16 cellular contexts compared by ENCODE assay signal in genomic region chr11:16750417-16750816, GRCh38. TPM values are rescaled to one million over a fixed set of nuclear protein-coding genes. Genes with fewer than 3 reads are reported as not detected.
A peak's percentile ranks its signal among the peaks of the same experiment; 100 is the strongest.
DNase-seq lines count a peak whose midpoint lies in the region; ATAC-seq lines count a peak whose summit lies in the region.
"Had no signal": no experiment of that assay in that cellular context is flagged by ENCODE, and none has a peak within 500 bp of the region (broad histone marks: within the 10 kb centered on the region; RNA-seq: fewer than 3 reads in every experiment).

No MANE protein-coding gene starts in this region.

- CTCF ChIA-PET in activated naive CD4-positive, alpha-beta T cell treated with anti-CD3 and anti-CD28 coated beads for 36 hours (lab: Charles Lee) = interaction anchor here (0.6 to 0.9 kb wide), 2 partner anchors 12 to 778 kb away, joined by 3 read pairs; partner anchors contain the start of gene C11orf58
- CTCF ChIA-PET in activated naive CD4-positive, alpha-beta T cell treated with anti-CD3 and anti-CD28 coated beads, Interleukin-2, amount 10 ng/mL, durations not matched to agents 7 days and 5 days (lab: Charles Lee) = interaction anchor here (1.0 to 1.5 kb wide), 4 partner anchors 11 to 38 kb away, joined by 3 to 5 read pairs (median 3); no protein-coding TSS in a partner anchor

- peaks cover 33% of the 10 kb centered on the region for H3K4me1 Mint-ChIP-seq in activated naive CD4-positive, alpha-beta T cell treated with anti-CD3 and anti-CD28 coated beads for 36 hours (ENCODE audit: low read depth)
- H3K4me1 Mint-ChIP-seq in activated naive CD4-positive, alpha-beta T cell treated with anti-CD3 and anti-CD28 coated beads, Interleukin-2, amount 10 ng/mL, durations not matched to agents 7 days and 5 days = peaks cover 7% of the 10 kb centered on the region
- peaks cover 34% of the 10 kb centered on the region for H3K4me1 Mint-ChIP-seq in stimulated activated effector memory CD8-positive, alpha-beta T cell treated with anti-CD3 and anti-CD28 coated beads, Interleukin-12 subunit alpha, Interleukin-12 subunit beta, amount 100 ng/mL, for 72 hours

- no peak for DNase-seq in activated naive CD4-positive, alpha-beta T cell treated with anti-CD3 and anti-CD28 coated beads for 36 hours
- DNase-seq in activated naive CD4-positive, alpha-beta T cell treated with anti-CD3 and anti-CD28 coated beads, Interleukin-2, amount 10 ng/mL, durations not matched to agents 7 days and 5 days = no peak
- DNase-seq in NCI-H82 (lab: John Stamatoyannopoulos, UW) (peak; percentile 63), SKM-1 treated with dmso at 0.1 percent for 144 hours (lab: John Stamatoyannopoulos, UW; ENCODE audit: unreplicated experiment) (no peak), posterior vena cava (ENCODE audit: low spot score) (no peak), KBM-7 (no peak)
- no peak for DNase-seq in stimulated activated effector memory CD8-positive, alpha-beta T cell treated with anti-CD3 and anti-CD28 coated beads, Interleukin-12 subunit alpha, Interleukin-12 subunit beta, amount 100 ng/mL, for 72 hours (ENCODE audit: low spot score in 2 of 2)
- DNase-seq: activated CD8-positive, alpha-beta memory T cell treated with anti-CD3 and anti-CD28 coated beads for 24 hours; head of caudate nucleus; HFFc6; left ventricle myocardium superior; OCI-M1; SIG-M5; stimulated activated CD4-positive, alpha-beta T cell treated with anti-CD3 and anti-CD28 coated beads, Interleukin-2, amount 100 ng/mL, for 48 hours; uterus had no signal

- in situ Hi-C loops in KBM-7 (cut with MboI; ENCODE audit: low pct_unique_long_range_greater_than_20kb, low sequenced_read_pairs) = no loop called here

- H3K27me3 Mint-ChIP-seq in activated naive CD4-positive, alpha-beta T cell treated with anti-CD3 and anti-CD28 coated beads for 36 hours (ENCODE audit: low read depth) = no peaks in the 10 kb centered on the region
- no peaks in the 10 kb centered on the region for H3K27me3 Mint-ChIP-seq in activated naive CD4-positive, alpha-beta T cell treated with anti-CD3 and anti-CD28 coated beads, Interleukin-2, amount 10 ng/mL, durations not matched to agents 7 days and 5 days

- peak overlapping the region; percentile 72 for H3K27ac Mint-ChIP-seq in activated naive CD4-positive, alpha-beta T cell treated with anti-CD3 and anti-CD28 coated beads for 36 hours
- no peak overlapping the region for H3K27ac Mint-ChIP-seq in activated naive CD4-positive, alpha-beta T cell treated with anti-CD3 and anti-CD28 coated beads, Interleukin-2, amount 10 ng/mL, durations not matched to agents 7 days and 5 days
- peak overlapping the region; percentile 30 for H3K27ac Mint-ChIP-seq in stimulated activated effector memory CD8-positive, alpha-beta T cell treated with anti-CD3 and anti-CD28 coated beads, Interleukin-12 subunit alpha, Interleukin-12 subunit beta, amount 100 ng/mL, for 72 hours
- H3K27ac Mint-ChIP-seq: HFFc6 had no signal

- ATAC-seq in GM21825 (IDR thresholded peaks at IDR 0.05; ENCODE audit: unreplicated experiment) = peak; percentile 56
- peak; percentile 77 for ATAC-seq in stimulated activated effector memory CD8-positive, alpha-beta T cell treated with anti-CD3 and anti-CD28 coated beads, Interleukin-12 subunit alpha, Interleukin-12 subunit beta, amount 100 ng/mL, for 72 hours
- ATAC-seq: left ventricle myocardium superior had no signal

- intact Hi-C loops in activated naive CD4-positive, alpha-beta T cell treated with anti-CD3 and anti-CD28 coated beads for 36 hours (cut with micrococcal nuclease) = loop anchor here (5.0 kb wide), 1 partner anchor 602 kb away; the partner anchor contains the start of gene NCR3LG1
- intact Hi-C loops in posterior vena cava (cut with DNase I) = no loop called here

- no peaks in the 10 kb centered on the region for H3K9me3 Mint-ChIP-seq in activated naive CD4-positive, alpha-beta T cell treated with anti-CD3 and anti-CD28 coated beads for 36 hours
- no peaks in the 10 kb centered on the region for H3K9me3 Mint-ChIP-seq in activated naive CD4-positive, alpha-beta T cell treated with anti-CD3 and anti-CD28 coated beads, Interleukin-2, amount 10 ng/mL, durations not matched to agents 7 days and 5 days
- no peaks in the 10 kb centered on the region for H3K9me3 Mint-ChIP-seq in stimulated activated effector memory CD8-positive, alpha-beta T cell treated with anti-CD3 and anti-CD28 coated beads, Interleukin-12 subunit alpha, Interleukin-12 subunit beta, amount 100 ng/mL, for 72 hours
- H3K9me3 Mint-ChIP-seq: HFFc6 had no signal

- H3K4me3 Mint-ChIP-seq in activated naive CD4-positive, alpha-beta T cell treated with anti-CD3 and anti-CD28 coated beads for 36 hours = no peak overlapping the region
- H3K4me3 Mint-ChIP-seq in activated naive CD4-positive, alpha-beta T cell treated with anti-CD3 and anti-CD28 coated beads, Interleukin-2, amount 10 ng/mL, durations not matched to agents 7 days and 5 days = no peak overlapping the region
- no peak overlapping the region for H3K4me3 Mint-ChIP-seq in stimulated activated effector memory CD8-positive, alpha-beta T cell treated with anti-CD3 and anti-CD28 coated beads, Interleukin-12 subunit alpha, Interleukin-12 subunit beta, amount 100 ng/mL, for 72 hours
- H3K4me3 Mint-ChIP-seq: HFFc6 had no signal

- peaks cover 36% of the 10 kb centered on the region for H3K36me3 Mint-ChIP-seq in activated naive CD4-positive, alpha-beta T cell treated with anti-CD3 and anti-CD28 coated beads for 36 hours (ENCODE audit: low read depth)
- H3K36me3 Mint-ChIP-seq in activated naive CD4-positive, alpha-beta T cell treated with anti-CD3 and anti-CD28 coated beads, Interleukin-2, amount 10 ng/mL, durations not matched to agents 7 days and 5 days = peaks cover 62% of the 10 kb centered on the region
- no peaks in the 10 kb centered on the region for H3K36me3 Mint-ChIP-seq in stimulated activated effector memory CD8-positive, alpha-beta T cell treated with anti-CD3 and anti-CD28 coated beads, Interleukin-12 subunit alpha, Interleukin-12 subunit beta, amount 100 ng/mL, for 72 hours

RNA-seq across cellular contexts. Expression of gene C11orf58, which starts 12.0 kb away (rescaled TPM):
- 100 to 1,000 TPM; 114 to 123 TPM for total RNA-seq in activated naive CD4-positive, alpha-beta T cell treated with anti-CD3 and anti-CD28 coated beads for 36 hours
- total RNA-seq in posterior vena cava = 100 to 1,000 TPM; 100 to 101 TPM
